In genomic region chr18:59904051-59904601, GRCh38 we compare ENCODE assay signal across 1 cellular context.
TF ChIP-seq lines count a peak whose summit lies in the region.

No MANE protein-coding gene starts in this region.

TF ChIP-seq in IMR-90, 13 proteins besides CTCF, POLR2A, EP300 and RAD21 (continued from another document):
- TF ChIP-seq BHLHE40 (IDR thresholded peaks at IDR 0.05; ENCODE audit: low read depth, low read length): no peak
